Comparison of ENCODE assay signal across 8 cellular contexts in genomic region chr20:36491901-36492617, GRCh38. TPM values are rescaled to one million over a fixed set of nuclear protein-coding genes. Genes with fewer than 3 reads are reported as not detected.
DNase-seq lines count a peak whose midpoint lies in the region; ATAC-seq lines count a peak whose summit lies in the region.

No MANE protein-coding gene starts in this region.

- POLR2A ChIA-PET in CD8-positive, alpha-beta memory T cell (lab: Charles Lee): interaction anchor here (0.6 to 1.1 kb wide), 3 partner anchors 26 to 247 kb away, joined by 3 read pairs; no protein-coding TSS in a partner anchor

- peak; percentile 21 to 31 for ATAC-seq in left cardiac atrium

- H3K4me3 ChIP-seq in CD8-positive, alpha-beta memory T cell (ENCODE audit: low read length): peak overlapping the region; percentile 53

- H3K27ac ChIP-seq in CD8-positive, alpha-beta memory T cell (ENCODE audit: low read depth, low read length): peak overlapping the region; percentile 51

- no peaks in the 10 kb centered on the region for H3K27me3 ChIP-seq in CD8-positive, alpha-beta memory T cell (ENCODE audit: insufficient read depth, low read length, poor library complexity, severe bottlenecking)

- intact Hi-C loops in left cardiac atrium (cut with DNase I): no loop called here

- peaks cover 26% of the 10 kb centered on the region for H3K4me1 ChIP-seq in CD8-positive, alpha-beta memory T cell (ENCODE audit: insufficient read depth, low read length)

- no peaks in the 10 kb centered on the region for H3K9me3 ChIP-seq in CD8-positive, alpha-beta memory T cell (ENCODE audit: low read length)

- H3K9me3 Mint-ChIP-seq in CD8-positive, alpha-beta memory T cell: no peaks in the 10 kb centered on the region

- peak overlapping the region; percentile 88 to 98 (median 94) for H3K27ac Mint-ChIP-seq in CD8-positive, alpha-beta memory T cell

- H3K36me3 ChIP-seq in CD8-positive, alpha-beta memory T cell (ENCODE audit: insufficient read depth, low read length): peaks cover 8% of the 10 kb centered on the region

- CTCF ChIA-PET in CD8-positive, alpha-beta memory T cell (lab: Charles Lee): interaction anchor here (0.6 to 1.5 kb wide), 4 partner anchors 14 to 289 kb away, joined by 3 to 5 read pairs (median 4); partner anchors contain the start of gene SLA2

- no peaks in the 10 kb centered on the region for H3K27me3 Mint-ChIP-seq in CD8-positive, alpha-beta memory T cell

- peaks cover 43 to 59% (median 47%) of the 10 kb centered on the region in 3 donors for H3K4me1 Mint-ChIP-seq in CD8-positive, alpha-beta memory T cell

- peak overlapping the region; percentile 10 to 84 (median 79) for H3K4me3 Mint-ChIP-seq in CD8-positive, alpha-beta memory T cell

- peaks cover 0 to 14% (median 5%) of the 10 kb centered on the region in 3 donors for H3K36me3 Mint-ChIP-seq in CD8-positive, alpha-beta memory T cell

- DNase-seq in CD8-positive, alpha-beta memory T cell: peak; percentile 40 to 73 (median 56)
- DNase-seq in MV-4-11 (lab: John Stamatoyannopoulos, UW): peak; percentile 48
- peak; percentile 34 for DNase-seq in activated T-helper 1 cell treated with Interleukin-2 at 50 U/mL for 16 hours (ENCODE audit: low read depth)
- no peak for DNase-seq in left cardiac atrium
- DNase-seq in stimulated activated CD8-positive, alpha-beta memory T cell treated with anti-CD3 and anti-CD28 coated beads, Interleukin-12 subunit alpha, Interleukin-12 subunit beta, amount 100 ng/mL, for 1 hour (ENCODE audit: low read depth): peak; percentile 36
- no peak for DNase-seq in NCI-H2196 (lab: John Stamatoyannopoulos, UW; ENCODE audit: unreplicated experiment)
- DNase-seq in hippocampal formation (lab: John Stamatoyannopoulos, UW): no peak
- no peak for DNase-seq in NCI-H2107 treated with DMSO at 0.1 percent for 48 hours (lab: John Stamatoyannopoulos, UW; ENCODE audit: unreplicated experiment)

RNA-seq across cellular contexts. Expression of gene MYL9, which starts 49.3 kb away (rescaled TPM):
- total RNA-seq in CD8-positive, alpha-beta memory T cell: not detected
- polyA plus RNA-seq in CD8-positive, alpha-beta memory T cell: not detected
- total RNA-seq in left cardiac atrium: 1,000 to 10,000 TPM; 1,946 to 2,055 TPM

Comparison
In these comparisons a context has a peak if more than half of its experiments do, and no peak if none do; other contexts are left out.
1. DNase-seq: peak in CD8-positive, alpha-beta memory T cell (5 of 5), MV-4-11 (single experiment), activated T-helper 1 cell treated with Interleukin-2 at 50 U/mL for 16 hours (single experiment) and stimulated activated CD8-positive, alpha-beta memory T cell treated with anti-CD3 and anti-CD28 coated beads, Interleukin-12 subunit alpha, Interleukin-12 subunit beta, amount 100 ng/mL, for 1 hour (single experiment); none in left cardiac atrium (single experiment), NCI-H2196 (single experiment), hippocampal formation (0 of 2) and NCI-H2107 treated with DMSO at 0.1 percent for 48 hours (single experiment).
2. RNA of gene MYL9, which starts 49.3 kb away (total RNA-seq): 1,946 to 2,055 TPM in left cardiac atrium; not detected in CD8-positive, alpha-beta memory T cell; every median in the first group is over 1,000 times any median in the second.